Comparison of ENCODE assay signal across 1 cellular context in genomic region chr19:55166530-55167268, GRCh38.
A peak's percentile ranks its signal among the peaks of the same experiment; 100 is the strongest.
TF ChIP-seq lines count a peak whose summit lies in the region.

DNAAF3 (minus strand) TSS chr19:55166613; CDS start chr19:55166413, 200 bp downstream.

TF ChIP-seq in HepG2, 621 proteins besides CTCF, POLR2A, EP300 and RAD21 (continued from another document and continues in another):
- TF ChIP-seq THYN1 (CRISPR knock-in tag; IDR thresholded peaks at IDR 0.05; ENCODE audit: borderline replicate concordance, low read depth) = no peak
- no peak for TF ChIP-seq ZBTB8A (CRISPR knock-in tag; IDR thresholded peaks at IDR 0.05; ENCODE audit: borderline replicate concordance, low read depth)
- TF ChIP-seq ZNF878 (CRISPR knock-in tag; IDR thresholded peaks at IDR 0.05) = no peak
- TF ChIP-seq TRAFD1 (CRISPR knock-in tag; IDR thresholded peaks at IDR 0.05; ENCODE audit: borderline replicate concordance) = no peak
- no peak for TF ChIP-seq NR0B2 (CRISPR knock-in tag; IDR thresholded peaks at IDR 0.05)
- no peak for TF ChIP-seq ATF6 (CRISPR knock-in tag; conservative IDR thresholded peaks at IDR 0.05)
- no peak for TF ChIP-seq ZNF234 (CRISPR knock-in tag; conservative IDR thresholded peaks at IDR 0.05)
- no peak for TF ChIP-seq SIN3B (IDR thresholded peaks at IDR 0.05; ENCODE audit: low read length)
- TF ChIP-seq ETV6 (CRISPR knock-in tag; conservative IDR thresholded peaks at IDR 0.05) = no peak
- no peak for TF ChIP-seq PBX3 (CRISPR knock-in tag; IDR thresholded peaks at IDR 0.05; ENCODE audit: borderline replicate concordance)
- TF ChIP-seq NR3C1 (CRISPR knock-in tag; IDR thresholded peaks at IDR 0.05) = no peak
- TF ChIP-seq SP1 (IDR thresholded peaks at IDR 0.05) = no peak
- TF ChIP-seq SP1 (CRISPR knock-in tag; IDR thresholded peaks at IDR 0.05) = peak; percentile 93
- peak; percentile 91 for TF ChIP-seq BHLHE40 (IDR thresholded peaks at IDR 0.05; ENCODE audit: low read length)
- no peak for TF ChIP-seq POGK (CRISPR knock-in tag; conservative IDR thresholded peaks at IDR 0.05)
- TF ChIP-seq HDAC1 (CRISPR knock-in tag; IDR thresholded peaks at IDR 0.05) = peak; percentile 86
- TF ChIP-seq ZNF101 (CRISPR knock-in tag; IDR thresholded peaks at IDR 0.05; ENCODE audit: borderline replicate concordance, low read depth) = no peak
- TF ChIP-seq MAZ (IDR thresholded peaks at IDR 0.05; ENCODE audit: borderline replicate concordance, low read depth, low read length) = peak; percentile 76; the same call in 1 of the 2 replicates
- TF ChIP-seq MAZ (CRISPR knock-in tag; IDR thresholded peaks at IDR 0.05; ENCODE audit: low read depth) = peak; percentile 80
- no peak for TF ChIP-seq FLYWCH1 (CRISPR knock-in tag; IDR thresholded peaks at IDR 0.05)
- peak; percentile 87 for TF ChIP-seq SAP130 (CRISPR knock-in tag; IDR thresholded peaks at IDR 0.05; ENCODE audit: low read depth)
- no peak for TF ChIP-seq MTA1 (CRISPR knock-in tag; IDR thresholded peaks at IDR 0.05; ENCODE audit: borderline replicate concordance)
- peak; percentile 48; the same call in 1 of the 2 replicates for TF ChIP-seq CEBPB (IDR thresholded peaks at IDR 0.05; ENCODE audit: borderline replicate concordance, low read depth, low read length)
- no peak for TF ChIP-seq ZBTB33 (CRISPR knock-in tag; IDR thresholded peaks at IDR 0.05)
- no peak for TF ChIP-seq ZKSCAN8 (CRISPR knock-in tag; IDR thresholded peaks at IDR 0.05; ENCODE audit: borderline replicate concordance)
- no peak for TF ChIP-seq SOX13 (IDR thresholded peaks at IDR 0.05)
- TF ChIP-seq SOX13 (CRISPR knock-in tag; conservative IDR thresholded peaks at IDR 0.05 in 1 of 2, IDR thresholded peaks at IDR 0.05 in 1 of 2) = no peak
- no peak for TF ChIP-seq MBD4 (IDR thresholded peaks at IDR 0.05; ENCODE audit: borderline replicate concordance, low read length)
- no peak for TF ChIP-seq ZNF296 (CRISPR knock-in tag; conservative IDR thresholded peaks at IDR 0.05)
- TF ChIP-seq ZNF484 (CRISPR knock-in tag; IDR thresholded peaks at IDR 0.05; ENCODE audit: borderline replicate concordance, low read depth) = no peak
- no peak for TF ChIP-seq ERF (CRISPR knock-in tag; IDR thresholded peaks at IDR 0.05)
- TF ChIP-seq ZNF17 (CRISPR knock-in tag; IDR thresholded peaks at IDR 0.05) = no peak
- TF ChIP-seq TCF12 (IDR thresholded peaks at IDR 0.05) = no peak
- TF ChIP-seq TCF12 (CRISPR knock-in tag; IDR thresholded peaks at IDR 0.05) = no peak
- no peak for TF ChIP-seq HOXA5 (CRISPR knock-in tag; IDR thresholded peaks at IDR 0.05)
- no peak; the same call in 1 of the 2 replicates for TF ChIP-seq ZNF639 (CRISPR knock-in tag; conservative IDR thresholded peaks at IDR 0.05)
- no peak for TF ChIP-seq NR2F1 (CRISPR knock-in tag; IDR thresholded peaks at IDR 0.05)
- TF ChIP-seq ZNF230 (CRISPR knock-in tag; IDR thresholded peaks at IDR 0.05) = no peak
- TF ChIP-seq ZGPAT (CRISPR knock-in tag; IDR thresholded peaks at IDR 0.05) = no peak
- no peak for TF ChIP-seq RORA (CRISPR knock-in tag; IDR thresholded peaks at IDR 0.05)
- no peak for TF ChIP-seq SOX6 (IDR thresholded peaks at IDR 0.05)
- no peak for TF ChIP-seq SOX6 (CRISPR knock-in tag; IDR thresholded peaks at IDR 0.05)
- peak; percentile 63; the same call in 1 of the 2 replicates for TF ChIP-seq RFX5 (IDR thresholded peaks at IDR 0.05; ENCODE audit: low read depth, low read length)
- TF ChIP-seq ZNF430 (CRISPR knock-in tag; IDR thresholded peaks at IDR 0.05) = no peak
- TF ChIP-seq HMGXB4 (CRISPR knock-in tag; IDR thresholded peaks at IDR 0.05; ENCODE audit: borderline replicate concordance in 1 of 2, low read depth in 1 of 2) = peak in 1 of 2 experiments; percentile 12; a peak in 1 of 4 replicates
- TF ChIP-seq TBX2 (CRISPR knock-in tag; IDR thresholded peaks at IDR 0.05; ENCODE audit: borderline replicate concordance) = peak; percentile 64; the same call in 1 of the 2 replicates
- no peak for TF ChIP-seq TRIM24 (CRISPR knock-in tag; IDR thresholded peaks at IDR 0.05)
- TF ChIP-seq ZBTB49 (CRISPR knock-in tag; IDR thresholded peaks at IDR 0.05; ENCODE audit: borderline replicate concordance) = no peak
- peak; percentile 29; the same call in 1 of the 2 replicates for TF ChIP-seq MIXL1 (CRISPR knock-in tag; IDR thresholded peaks at IDR 0.05)
- no peak for TF ChIP-seq PREB (CRISPR knock-in tag; IDR thresholded peaks at IDR 0.05)
- no peak for TF ChIP-seq ZMYM3 (CRISPR knock-in tag; IDR thresholded peaks at IDR 0.05)
- peak; percentile 96 for TF ChIP-seq NFYC (CRISPR knock-in tag; IDR thresholded peaks at IDR 0.05)
- peak; percentile 97 for TF ChIP-seq SP4 (CRISPR knock-in tag; IDR thresholded peaks at IDR 0.05)
- no peak for TF ChIP-seq ZNF709 (CRISPR knock-in tag; IDR thresholded peaks at IDR 0.05)
